Comparison of ENCODE assay signal across 1 cellular context in genomic region chr4:176084769-176085168, GRCh38.
TF ChIP-seq lines count a peak whose summit lies in the region.

No MANE protein-coding gene starts in this region.

TF ChIP-seq in HEK293, 187 proteins besides CTCF, POLR2A, EP300 and RAD21 (continued from another document):
- 0 out of 2 replicates have a peak, but pooled peaks have one; percentile 25 for TF ChIP-seq HIC1 (tag by site-specific recombination; IDR thresholded peaks at IDR 0.05)
